ENCODE assay signal across 15 cellular contexts in the genomic region with DNA sequence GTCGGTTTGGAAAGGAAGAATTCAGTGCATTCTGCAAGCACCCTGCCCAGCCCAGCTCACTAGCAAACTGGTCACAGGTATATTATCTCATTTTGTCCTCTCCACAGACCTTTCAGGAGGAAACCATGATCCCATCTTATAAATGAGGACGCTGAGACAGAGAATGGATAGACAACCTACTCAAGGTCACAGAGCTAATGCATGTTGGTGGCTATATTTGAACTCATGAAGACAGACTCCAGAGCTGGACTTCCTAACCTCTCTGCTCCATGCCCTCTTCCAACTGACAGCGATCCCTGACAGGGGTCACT. TPM values are rescaled to one million over a fixed set of nuclear protein-coding genes. Genes with fewer than 3 reads are reported as not detected.
DNase-seq lines count a peak whose midpoint lies in the region; TF ChIP-seq lines count a peak whose summit lies in the region.
"Had no signal": no experiment of that assay in that cellular context is flagged by ENCODE, and none has a peak within 500 bp of the region (broad histone marks: within the 10 kb centered on the region; RNA-seq: fewer than 3 reads in every experiment).

No MANE protein-coding gene starts in this region.

- H3K4me3 Mint-ChIP-seq in MCF 10A (ENCODE audit: unreplicated experiment) = no peak overlapping the region
- no peak overlapping the region for H3K4me3 Mint-ChIP-seq in chondrocyte (ENCODE audit: unreplicated experiment)
- H3K4me3 Mint-ChIP-seq: CD8-positive, alpha-beta T cell had no signal

- H3K36me3 Mint-ChIP-seq in MCF 10A (ENCODE audit: insufficient read depth, unreplicated experiment) = peaks cover 60% of the 10 kb centered on the region
- H3K36me3 Mint-ChIP-seq in chondrocyte (ENCODE audit: low read depth) = no peaks in the 10 kb centered on the region
- H3K36me3 Mint-ChIP-seq: CD8-positive, alpha-beta T cell had no signal

- no peak overlapping the region for H3K4me2 ChIP-seq in mammary epithelial cell (ENCODE audit: insufficient read depth, low read depth, low read length)
- no peak overlapping the region for H3K4me2 ChIP-seq in KMS-11

- no peaks in the 10 kb centered on the region for H3K27me3 Mint-ChIP-seq in MCF 10A (ENCODE audit: insufficient read depth, unreplicated experiment)
- peaks cover 3% of the 10 kb centered on the region for H3K27me3 Mint-ChIP-seq in chondrocyte (ENCODE audit: low read depth)

- H2AFZ ChIP-seq in mammary epithelial cell (ENCODE audit: low read depth, low read length) (no peak overlapping the region), KMS-11 (ENCODE audit: low read depth) (no peak overlapping the region)

- no peaks in the 10 kb centered on the region for H3K9me3 ChIP-seq in mammary epithelial cell (replicated peaks; ENCODE audit: insufficient read depth, low read length)
- H3K9me3 ChIP-seq: SJSA1 had no signal

- TF ChIP-seq CTCF in MCF 10A (IDR thresholded peaks at IDR 0.05; ENCODE audit: unreplicated experiment) = no peak
- no peak for TF ChIP-seq CTCF in mammary epithelial cell (conservative IDR thresholded peaks at IDR 0.05 in 1 of 2, IDR thresholded peaks at IDR 0.05 in 1 of 2; ENCODE audit: extremely low read depth in 1 of 2, insufficient read depth in 1 of 2, low read depth in 1 of 2, low read length in 2 of 2)
- TF ChIP-seq CTCF in KMS-11 (conservative IDR thresholded peaks at IDR 0.05; ENCODE audit: low read depth, low read length) = peak; percentile 59
- peak; percentile 44 for TF ChIP-seq CTCF in chondrocyte (IDR thresholded peaks at IDR 0.05)

- H3K9me3 Mint-ChIP-seq in MCF 10A (ENCODE audit: unreplicated experiment) (no peaks in the 10 kb centered on the region), chondrocyte (ENCODE audit: low read depth) (no peaks in the 10 kb centered on the region)
- H3K9me3 Mint-ChIP-seq: CD8-positive, alpha-beta T cell had no signal

- H3K4me3 ChIP-seq in mammary epithelial cell (replicated peaks in 1 of 3; ENCODE audit: insufficient read depth in 1 of 3, low read depth in 2 of 3, low read length in 3 of 3) (no peak overlapping the region), KMS-11 (IDR thresholded peaks at IDR 0.05; ENCODE audit: insufficient read depth, low read depth, low read length) (no peak overlapping the region)
- H3K4me3 ChIP-seq: SJSA1 had no signal

- TSS peak; percentile 2 for BruUV-seq in MCF 10A (replicated peaks; lab: Mats Ljungman, UMichigan)
- no TSS peak for BruUV-seq in mammary epithelial cell (replicated peaks; lab: Mats Ljungman, UMichigan)

- CTCF ChIA-PET in MCF 10A (lab: Yijun Ruan, JAX) (interaction anchor here (0.6 to 16.2 kb wide), 22 partner anchors 9 to 1435 kb away, joined by 3 to 535 read pairs (median 4); no protein-coding TSS in a partner anchor), mammary epithelial cell (lab: Charles Lee; ENCODE audit: low non-redundant PET) (no interaction called here)

- intact Hi-C loops in MCF 10A (cut with micrococcal nuclease) = loop anchor here (1.0 to 10.0 kb wide), 3 partner anchors 67 to 490 kb away; partner anchors contain the start of gene KDSR
- intact Hi-C loops in mammary epithelial cell (cut with micrococcal nuclease) = loop anchor here (1.0 kb wide), 1 partner anchor 490 kb away; no protein-coding TSS in a partner anchor

- H3K27ac Mint-ChIP-seq in MCF 10A (ENCODE audit: low read depth, unreplicated experiment) (no peak overlapping the region), chondrocyte (ENCODE audit: unreplicated experiment) (no peak overlapping the region)
- H3K27ac Mint-ChIP-seq: CD8-positive, alpha-beta T cell had no signal

- in situ Hi-C loops in mammary epithelial cell (cut with MboI; ENCODE audit: low sequenced_read_pairs in 2 of 2) = loop anchor here in 1 of 2 donors (5.0 to 25.0 kb wide), 2 partner anchors 341 to 431 kb away; partner anchors contain the start of gene HMSD
- in situ Hi-C loops in KBM-7 (cut with MboI; ENCODE audit: low pct_unique_long_range_greater_than_20kb, low sequenced_read_pairs) = loop anchor here (25.0 kb wide), 1 partner anchor 331 kb away; no protein-coding TSS in a partner anchor

- no peaks in the 10 kb centered on the region for H3K4me1 ChIP-seq in mammary epithelial cell (ENCODE audit: insufficient read depth, low read length)
- H3K4me1 ChIP-seq in KMS-11 (ENCODE audit: low read depth, poor library complexity, severe bottlenecking) = no peaks in the 10 kb centered on the region
- H3K4me1 ChIP-seq: SJSA1 had no signal

- DNase-seq in MCF 10A (ENCODE audit: unreplicated experiment) (no peak), mammary epithelial cell (no peak), chondrocyte (ENCODE audit: low spot score) (no peak), activated gamma-delta T cell treated with Interleukin-2 at 50 U/mL for 16 hours (no peak), GM19240 (ENCODE audit: insufficient read length, low spot score) (no peak), globus pallidus (ENCODE audit: low spot score) (no peak), KBM-7 (no peak)
- DNase-seq: CD8-positive, alpha-beta T cell; NCI-H187; NCI-H2107; NCI-H2227 treated with DMSO at 0.1 percent for 48 hours had no signal

- peaks cover 31% of the 10 kb centered on the region for H3K36me3 ChIP-seq in mammary epithelial cell (ENCODE audit: insufficient read depth, low read length)
- no peaks in the 10 kb centered on the region for H3K36me3 ChIP-seq in KMS-11 (ENCODE audit: insufficient read depth)
- H3K36me3 ChIP-seq: SJSA1 had no signal

- no peaks in the 10 kb centered on the region for H3K27me3 ChIP-seq in mammary epithelial cell (ENCODE audit: insufficient read depth, low read length)
- no peaks in the 10 kb centered on the region for H3K27me3 ChIP-seq in KMS-11 (ENCODE audit: insufficient read depth, low read depth)

- 75% methylated on average over 2 of the region's 3 CpGs for WGBS in mammary epithelial cell (ENCODE audit: low coverage, missing lambda C conversion rate)

- dilution Hi-C loops in mammary epithelial cell (cut with HindIII; ENCODE audit: low sequenced_read_pairs) = loop anchor here (5.0 to 25.0 kb wide), 2 partner anchors 81 to 331 kb away; partner anchors contain the start of gene SERPINB13

- H3K27ac ChIP-seq in mammary epithelial cell (ENCODE audit: insufficient read depth, low read depth, low read length) (no peak overlapping the region), KMS-11 (no peak overlapping the region)
- H3K27ac ChIP-seq: SJSA1 had no signal

- peaks cover 20% of the 10 kb centered on the region for H3K79me2 ChIP-seq in mammary epithelial cell (ENCODE audit: insufficient read depth, low read length)
- H3K79me2 ChIP-seq in KMS-11 (ENCODE audit: insufficient read depth, low read depth) = no peaks in the 10 kb centered on the region

- no peak overlapping the region for H3K9ac ChIP-seq in mammary epithelial cell (ENCODE audit: insufficient read depth, low read length)
- no peak overlapping the region for H3K9ac ChIP-seq in KMS-11

- POLR2A ChIA-PET in MCF 10A (lab: Yijun Ruan, JAX) = interaction anchor here (0.7 to 4.7 kb wide), 11 partner anchors 11 to 353 kb away, joined by 3 to 35 read pairs (median 3); partner anchors contain the start of genes SERPINB5 and VPS4B

- H3K4me1 Mint-ChIP-seq in MCF 10A (ENCODE audit: insufficient read depth, unreplicated experiment) = peaks cover 6% of the 10 kb centered on the region
- peaks cover 13% of the 10 kb centered on the region for H3K4me1 Mint-ChIP-seq in chondrocyte (ENCODE audit: low read depth)

- H4K20me1 ChIP-seq in mammary epithelial cell (ENCODE audit: insufficient read depth, low read length) (no peaks in the 10 kb centered on the region), KMS-11 (ENCODE audit: insufficient read depth) (no peaks in the 10 kb centered on the region)

RNA-seq across cellular contexts. Expression of gene SERPINB5, which starts 29.5 kb away (rescaled TPM):
- total RNA-seq in MCF 10A (2022) (254 and 330 TPM in 2 replicates), mammary epithelial cell (100 to 1,000 TPM; 428 to 490 TPM), chondrocyte (0.24 TPM in 1 of 3 replicates, not detected in the others)
- 525 TPM for polyA plus RNA-seq in mammary epithelial cell
- 393 TPM for polyA minus RNA-seq in mammary epithelial cell
- total RNA-seq: A172; CD8-positive, alpha-beta T cell; SJSA1 had no signal
- polyA plus RNA-seq: BJ had no signal

RNA-seq across cellular contexts. Expression of gene SERPINB12, which starts 35.9 kb away (rescaled TPM):
- total RNA-seq in MCF 10A (2022) (not detected in 2 replicates), mammary epithelial cell (not detected), chondrocyte (not detected in 3 replicates)
- polyA plus RNA-seq in mammary epithelial cell = not detected
- polyA minus RNA-seq in mammary epithelial cell = not detected
- total RNA-seq: A172; CD8-positive, alpha-beta T cell; SJSA1 had no signal
- polyA plus RNA-seq: BJ had no signal

Comparison
In these comparisons a context has a peak if more than half of its experiments do, and no peak if none do; other contexts are left out.
1. CTCF ChIP-seq: peak in KMS-11 (single experiment) and chondrocyte (single experiment); none in MCF 10A (single experiment) and mammary epithelial cell (0 of 2).
2. RNA of gene SERPINB5, which starts 29.5 kb away (total RNA-seq): 428 to 490 TPM in mammary epithelial cell and 254 to 330 TPM in MCF 10A; 0.24 TPM in chondrocyte; every median in the first group is over 100 times any median in the second.